ENCODE assay signal across 8 cellular contexts in genomic region chr7:107169120-107170050, GRCh38. TPM values are rescaled to one million over a fixed set of nuclear protein-coding genes. Genes with fewer than 3 reads are reported as not detected.
A peak's percentile ranks its signal among the peaks of the same experiment; 100 is the strongest.
DNase-seq lines count a peak whose midpoint lies in the region; ATAC-seq and TF ChIP-seq lines count a peak whose summit lies in the region.

No MANE protein-coding gene starts in this region.

- H3K36me3 ChIP-seq in Karpas-422 (ENCODE audit: insufficient read depth, low read length) (no peaks in the 10 kb centered on the region), Peyer's patch (peaks cover 0 to 4% (median 0%) of the 10 kb centered on the region in 3 donors), esophagus muscularis mucosa (peaks cover 0 to 4% (median 0%) of the 10 kb centered on the region in 4 donors), muscle layer of colon (ENCODE audit: insufficient read depth, low read length) (no peaks in the 10 kb centered on the region)

- H3K36me3 Mint-ChIP-seq in activated T-cell treated with anti-CD3 and anti-CD28 coated beads, Interleukin-2, amount 50 U/mL, for 72 hours (ENCODE audit: insufficient read depth in 2 of 2): peaks cover 10 to 15% of the 10 kb centered on the region in 2 donors

- peaks cover 44% of the 10 kb centered on the region for H3K79me2 ChIP-seq in Karpas-422 (ENCODE audit: low read length)

- ATAC-seq in GM21619 (IDR thresholded peaks at IDR 0.05; ENCODE audit: unreplicated experiment): peak; percentile 25
- ATAC-seq in activated T-cell treated with anti-CD3 and anti-CD28 coated beads, Interleukin-2, amount 50 U/mL, for 72 hours (replicated peaks in 1 of 2): peak; percentile 41

- peak overlapping the region; percentile 98 for H3K27ac Mint-ChIP-seq in activated T-cell treated with anti-CD3 and anti-CD28 coated beads, Interleukin-2, amount 50 U/mL, for 72 hours

- intact Hi-C loops in esophagus muscularis mucosa (cut with DNase I): loop anchor here (10.0 kb wide), 1 partner anchor 715 kb away; no protein-coding TSS in a partner anchor

- 1% methylated on average over 21 of the region's 73 CpGs for WGBS in esophagus muscularis mucosa

- no peaks in the 10 kb centered on the region for H3K9me2 ChIP-seq in Karpas-422 (replicated peaks; ENCODE audit: insufficient read depth, low read length)

- no peak for TF ChIP-seq EP300 in esophagus muscularis mucosa (IDR thresholded peaks at IDR 0.05)

- H4K20me1 ChIP-seq in Karpas-422 (ENCODE audit: insufficient read depth, low read depth, low read length): no peaks in the 10 kb centered on the region

- peaks cover 7% of the 10 kb centered on the region for H3K27me3 Mint-ChIP-seq in activated T-cell treated with anti-CD3 and anti-CD28 coated beads, Interleukin-2, amount 50 U/mL, for 72 hours (ENCODE audit: low read depth)

- TF ChIP-seq POLR2A in Peyer's patch (IDR thresholded peaks at IDR 0.05) (peak in 1 of 2 donors; percentile 5), esophagus muscularis mucosa (IDR thresholded peaks at IDR 0.05; ENCODE audit: low read depth) (no peak)

- in situ Hi-C loops in Caki2 (cut with HindIII; ENCODE audit: low pct_unique_long_range_greater_than_20kb, low sequenced_read_pairs): loop anchor here (25.0 kb wide), 1 partner anchor 382 kb away; no protein-coding TSS in a partner anchor

- H3K9ac ChIP-seq in Karpas-422 (ENCODE audit: low read length) (peak overlapping the region; percentile 77), muscle layer of colon (ENCODE audit: low read length) (peak overlapping the region; percentile 59)

- peak in 1 of 6 experiments; percentile 13 for TF ChIP-seq CTCF in Peyer's patch (IDR thresholded peaks at IDR 0.05)
- TF ChIP-seq CTCF in esophagus muscularis mucosa (IDR thresholded peaks at IDR 0.05): peak in 2 of 3 experiments; percentile 15 to 18

- H3K4me1 ChIP-seq in Karpas-422 (ENCODE audit: low read length) (peaks cover 47% of the 10 kb centered on the region), Peyer's patch (peaks cover 0 to 39% (median 2%) of the 10 kb centered on the region in 4 donors), esophagus muscularis mucosa (peaks cover 41 to 50% (median 44%) of the 10 kb centered on the region in 4 donors), muscle layer of colon (ENCODE audit: insufficient read depth, low read length) (peaks cover 22% of the 10 kb centered on the region)

- peak overlapping the region; percentile 88 to 95 for H3K4me3 Mint-ChIP-seq in activated T-cell treated with anti-CD3 and anti-CD28 coated beads, Interleukin-2, amount 50 U/mL, for 72 hours

- H3K9me3 ChIP-seq in Karpas-422 (ENCODE audit: low read length) (no peaks in the 10 kb centered on the region), Peyer's patch (no peaks in the 10 kb centered on the region), esophagus muscularis mucosa (no peaks in the 10 kb centered on the region), muscle layer of colon (ENCODE audit: low read length) (no peaks in the 10 kb centered on the region)

- H3K27me3 ChIP-seq in Karpas-422 (ENCODE audit: low read length): no peaks in the 10 kb centered on the region
- H3K27me3 ChIP-seq in Peyer's patch: no peaks in the 10 kb centered on the region
- no peaks in the 10 kb centered on the region for H3K27me3 ChIP-seq in esophagus muscularis mucosa
- H3K27me3 ChIP-seq in muscle layer of colon (ENCODE audit: control insufficient read depth in 1 of 2, insufficient read depth in 2 of 2, low read length in 2 of 2): no peaks in the 10 kb centered on the region

- DNase-seq in Caki2 (ENCODE audit: low read depth) (peak; percentile 96), Karpas-422 (peak; percentile 97), Peyer's patch (peak; percentile 89 to 96 (median 96)), esophagus muscularis mucosa (ENCODE audit: extremely low spot score) (peak; percentile 99)
- peak; percentile 93 for DNase-seq in activated T-cell treated with anti-CD3 and anti-CD28 coated beads, Interleukin-2, amount 50 U/mL, for 72 hours
- peak; percentile 92 for DNase-seq in stimulated activated CD8-positive, alpha-beta memory T cell treated with anti-CD3 and anti-CD28 coated beads, Interleukin-4, amount 100 ng/mL, for 48 hours

- no peaks in the 10 kb centered on the region for H3K9me3 Mint-ChIP-seq in activated T-cell treated with anti-CD3 and anti-CD28 coated beads, Interleukin-2, amount 50 U/mL, for 72 hours

- peaks cover 47% of the 10 kb centered on the region for H3K4me1 Mint-ChIP-seq in activated T-cell treated with anti-CD3 and anti-CD28 coated beads, Interleukin-2, amount 50 U/mL, for 72 hours (ENCODE audit: low read depth)

- H3K4me3 ChIP-seq in Karpas-422 (ENCODE audit: low read length): peak overlapping the region; percentile 87
- H3K4me3 ChIP-seq in Peyer's patch: peak overlapping the region; percentile 69 to 96 (median 94)
- H3K4me3 ChIP-seq in esophagus muscularis mucosa: peak overlapping the region; percentile 93 to 99 (median 96)
- H3K4me3 ChIP-seq in muscle layer of colon (ENCODE audit: low read depth in 1 of 2, low read length in 2 of 2): peak overlapping the region; percentile 52 to 98

- H3K27ac ChIP-seq in Karpas-422 (ENCODE audit: low read length): peak overlapping the region; percentile 74
- H3K27ac ChIP-seq in Peyer's patch: peak overlapping the region; percentile 97 to 100 (median 97)
- peak overlapping the region; percentile 99 to 100 (median 100) for H3K27ac ChIP-seq in esophagus muscularis mucosa (replicated peaks in 1 of 4)
- H3K27ac ChIP-seq in muscle layer of colon (ENCODE audit: low read depth, low read length): peak overlapping the region; percentile 81

- H2AFZ ChIP-seq in Karpas-422 (ENCODE audit: low read length): peak overlapping the region; percentile 88

- H3K4me2 ChIP-seq in Karpas-422 (ENCODE audit: low read depth, low read length, poor library complexity, severe bottlenecking): peak overlapping the region; percentile 80

RNA-seq across cellular contexts. Expression of gene HBP1, which starts 0.6 kb away (rescaled TPM):
- total RNA-seq in Caki2 (2014; rRNA removed; shearing (Covaris generic); ENCODE audit: low replicate concordance): 44.4 and 47.3 TPM in 2 replicates
- total RNA-seq in Karpas-422 (2014; rRNA removed; shearing (Covaris generic); ENCODE audit: low replicate concordance): 25.4 and 55.6 TPM in 2 replicates
- total RNA-seq in Peyer's patch: 10 to 100 TPM; 57.6 to 67.7 (median 66.9) TPM
- 10 to 100 TPM; 41.1 to 58.0 TPM for total RNA-seq in activated T-cell treated with anti-CD3 and anti-CD28 coated beads, Interleukin-2, amount 50 U/mL, for 72 hours
- 100 to 1,000 TPM in 3 of 4 donors, 10 to 100 TPM in 1; 60.4 to 113 (median 110) TPM for total RNA-seq in esophagus muscularis mucosa

Comparison
In these comparisons a context has a peak if more than half of its experiments do, and no peak if none do; other contexts are left out.
1. Peak in every context shown above with its lines: DNase-seq, ATAC-seq, H3K4me3 ChIP-seq and H3K27ac ChIP-seq.